35 cellular contexts compared by ENCODE assay signal in the genomic region with DNA sequence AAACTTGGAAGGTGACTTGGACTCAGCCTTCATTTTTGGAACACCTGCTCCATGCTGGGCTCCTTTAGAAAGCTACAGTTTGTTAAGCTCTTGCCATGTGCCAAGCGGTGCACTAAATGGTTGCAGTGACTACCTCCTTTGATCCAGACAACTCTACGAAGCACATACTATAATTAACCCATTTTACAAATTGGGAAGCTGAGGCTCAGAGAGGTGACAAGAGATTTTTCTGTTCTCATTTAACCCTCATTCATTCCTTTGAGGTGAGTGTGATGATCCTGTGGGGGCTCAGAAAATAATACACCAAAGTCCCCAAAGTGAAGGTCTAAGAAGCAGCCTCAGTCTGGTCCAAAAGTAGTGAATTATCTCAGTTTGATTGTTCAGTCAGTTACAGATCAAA. TPM values are rescaled to one million over a fixed set of nuclear protein-coding genes. Genes with fewer than 3 reads are reported as not detected.
"Had no signal": no experiment of that assay in that cellular context is flagged by ENCODE, and none has a peak within 500 bp of the region (broad histone marks: within the 10 kb centered on the region; RNA-seq: fewer than 3 reads in every experiment).

No MANE protein-coding gene starts in this region.

- FAIRE-seq: astrocyte, bronchial epithelial cell had no signal

- H3K36me3 Mint-ChIP-seq: activated naive CD8-positive, alpha-beta T cell had no signal

- H3K27me3 Mint-ChIP-seq: activated B cell treated with CpG ODN at 0.5 μM for 24 hours; activated naive CD8-positive, alpha-beta T cell; activated T-helper 17 cell treated with anti-CD3 and anti-CD28 coated beads, Interleukin-2, amount 50 U/mL, for 72 hours; central memory CD8-positive, alpha-beta T cell; effector memory CD8-positive, alpha-beta T cell; T-helper 17 cell had no signal

- H3K4me3 ChIP-seq: coronary artery, gastrocnemius medialis, heart left ventricle had no signal

- H3K27ac ChIP-seq: brain microvascular endothelial cell, coronary artery, gastrocnemius medialis, heart left ventricle, WERI-Rb-1 had no signal

- H3K27me3 ChIP-seq: brain microvascular endothelial cell, gastrocnemius medialis, heart left ventricle had no signal

- H3K4me3 Mint-ChIP-seq: activated CD8-positive, alpha-beta T cell treated with anti-CD3 and anti-CD28 coated beads for 36 hours; activated T-cell treated with anti-CD3 and anti-CD28 coated beads, Interleukin-2, amount 50 U/mL, for 4 hours; dendritic cell treated with granulocyte-macrophage colony-stimulating factor and Interleukin-4, amounts not matched to agents 40 ng/mL and 50 ng/mL, for 4 days had no signal

- H3K36me3 ChIP-seq: brain microvascular endothelial cell, gastrocnemius medialis, heart left ventricle, WERI-Rb-1 had no signal

- H3K9me3 ChIP-seq: gastrocnemius medialis, heart left ventricle had no signal

- H3K4me1 Mint-ChIP-seq: activated T-helper 17 cell treated with anti-CD3 and anti-CD28 coated beads, Interleukin-2, amount 50 U/mL, for 72 hours had no signal

- DNase-seq: activated B cell treated with CpG ODN at 0.5 μM for 24 hours; activated CD4-positive, alpha-beta T cell treated with anti-CD3 and anti-CD28 coated beads for 48 hours; activated CD4-positive, alpha-beta T cell treated with anti-CD3 and anti-CD28 coated beads, Interleukin-2, amount 50 U/mL, for 1 hour; activated CD4-positive, alpha-beta T cell treated with anti-CD3 and anti-CD28 coated beads, Interleukin-2, amount 50 U/mL, for 48 hours; activated CD8-positive, alpha-beta memory T cell treated with anti-CD3 and anti-CD28 coated beads for 24 hours; activated CD8-positive, alpha-beta T cell treated with anti-CD3 and anti-CD28 coated beads for 36 hours; activated effector memory CD4-positive, alpha-beta T cell treated with Interleukin-2 at 50 U/mL for 16 hours; activated gamma-delta T cell treated with Interleukin-2 at 50 U/mL for 16 hours; activated naive CD4-positive, alpha-beta T cell treated with anti-CD3 and anti-CD28 coated beads, Interleukin-2, amount 50 U/mL, for 16 hours; activated naive CD4-positive, alpha-beta T cell treated with Interleukin-2 at 50 U/mL for 16 hours; activated T-cell treated with anti-CD3 and anti-CD28 coated beads, Interleukin-2, amount 50 U/mL, for 4 hours; amniotic stem cell; anterior cingulate cortex; brain microvascular endothelial cell; effector CD4-positive, alpha-beta T cell; effector memory CD8-positive, alpha-beta T cell; erythroblast; foreskin fibroblast; gastrocnemius medialis; glutamatergic neuron; heart left ventricle; T-helper 1 cell; T-helper 17 cell; T1000; WERI-Rb-1 had no signal

- ATAC-seq: activated CD4-positive, CD25-positive, alpha-beta regulatory T cell treated with anti-CD3 and anti-CD28 coated beads, Interleukin-2, amount 50 U/mL, for 24 hours; activated CD8-positive, alpha-beta T cell treated with anti-CD3 and anti-CD28 coated beads for 36 hours; activated T-cell treated with anti-CD3 and anti-CD28 coated beads, Interleukin-2, amount 50 U/mL, for 4 hours; activated T-helper 17 cell treated with anti-CD3 and anti-CD28 coated beads, Interleukin-2, amount 50 U/mL, for 72 hours; effector memory CD8-positive, alpha-beta T cell; gastrocnemius medialis; heart left ventricle; T-helper 17 cell had no signal

- H3K27ac Mint-ChIP-seq: activated B cell treated with CpG ODN at 0.5 μM for 24 hours; activated CD8-positive, alpha-beta T cell treated with anti-CD3 and anti-CD28 coated beads for 36 hours; activated T-helper 17 cell treated with anti-CD3 and anti-CD28 coated beads, Interleukin-2, amount 50 U/mL, for 72 hours; dendritic cell treated with granulocyte-macrophage colony-stimulating factor and Interleukin-4, amounts not matched to agents 40 ng/mL and 50 ng/mL, for 4 days; T-helper 2 cell treated with Interferon-gamma antibody and Interleukin-4, amounts not matched to agents 5 μg/mL and 100 μg/mL, for 36 hours had no signal

- H3K9me3 Mint-ChIP-seq: activated B cell treated with CpG ODN at 0.5 μM for 24 hours; activated CD8-positive, alpha-beta T cell treated with anti-CD3 and anti-CD28 coated beads for 36 hours; activated T-cell treated with anti-CD3 and anti-CD28 coated beads, Interleukin-2, amount 50 U/mL, for 4 hours; activated T-helper 17 cell treated with anti-CD3 and anti-CD28 coated beads, Interleukin-2, amount 50 U/mL, for 72 hours; central memory CD8-positive, alpha-beta T cell; dendritic cell treated with granulocyte-macrophage colony-stimulating factor and Interleukin-4, amounts not matched to agents 40 ng/mL and 50 ng/mL, for 4 days; effector memory CD8-positive, alpha-beta T cell; T-helper 2 cell treated with Interferon-gamma antibody and Interleukin-4, amounts not matched to agents 5 μg/mL and 100 μg/mL, for 36 hours had no signal

RNA-seq across cellular contexts. Expression of a gene that starts 17.9 kb away (rescaled TPM):
- total RNA-seq: cardiac septum, gastrocnemius medialis had no signal
